In the genomic region with DNA sequence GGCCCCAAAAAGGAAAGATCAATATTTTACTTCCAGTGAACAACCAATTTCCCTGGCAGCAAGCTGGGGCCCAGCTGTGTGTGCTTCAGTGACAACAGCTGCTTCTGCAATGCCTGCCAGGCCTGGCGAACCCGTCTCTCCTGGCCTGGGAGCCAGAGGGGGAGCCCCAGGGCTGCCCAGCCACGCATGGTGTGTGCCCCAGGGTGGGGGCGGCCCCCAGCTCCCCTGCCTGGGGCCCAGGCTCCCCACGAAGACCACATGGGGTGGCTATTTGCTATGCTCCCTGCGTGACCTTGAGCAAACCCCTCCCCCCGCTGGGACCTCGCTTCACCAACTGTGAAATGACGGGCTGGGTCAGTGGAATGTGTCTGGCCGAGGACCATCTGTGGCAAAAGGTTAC, we compare ENCODE assay signal across 12 cellular contexts. TPM values are rescaled to one million over a fixed set of nuclear protein-coding genes. Genes with fewer than 3 reads are reported as not detected.
A peak's percentile ranks its signal among the peaks of the same experiment; 100 is the strongest.
DNase-seq lines count a peak whose midpoint lies in the region; ATAC-seq and TF ChIP-seq lines count a peak whose summit lies in the region.
"Had no signal": no experiment of that assay in that cellular context is flagged by ENCODE, and none has a peak within 500 bp of the region (broad histone marks: within the 10 kb centered on the region; RNA-seq: fewer than 3 reads in every experiment).

No MANE protein-coding gene starts in this region.

- H3K4me2 ChIP-seq in BLaER1 treated with 17β-estradiol and CSF1 and Interleukin-3, amounts not matched to agents 10 nM and 100 nM: peak overlapping the region in 10 of 11 experiments; percentile 25 to 86 (median 72); a peak in 19 of 22 replicates
- no peak overlapping the region for H3K4me2 ChIP-seq in neuronal stem cell (ENCODE audit: insufficient read depth, low read length, poor library complexity, severe bottlenecking)

- TF ChIP-seq CTCF in cardiac muscle cell (IDR thresholded peaks at IDR 0.05; ENCODE audit: low read depth, low read length): no peak

- peak overlapping the region; percentile 40 for H2AFZ ChIP-seq in neuronal stem cell (ENCODE audit: low read length)

- no peak overlapping the region for H4K8ac ChIP-seq in neuronal stem cell (ENCODE audit: low read depth, low read length)

- peaks cover 0 to 49% (median 37%) of the 10 kb centered on the region in 10 experiments; a peak in 17 of 20 replicates for H3K4me1 ChIP-seq in BLaER1 treated with 17β-estradiol and CSF1 and Interleukin-3, amounts not matched to agents 10 nM and 100 nM
- H3K4me1 ChIP-seq in cardiac muscle cell (ENCODE audit: low read depth): peaks cover 9% of the 10 kb centered on the region
- H3K4me1 ChIP-seq in neuronal stem cell (ENCODE audit: control insufficient read depth in 2 of 2, insufficient read depth in 1 of 2, low read depth in 1 of 2, low read length in 2 of 2): peaks cover 3 to 6% of the 10 kb centered on the region in 2 donors
- H3K4me1 ChIP-seq: SJSA1 had no signal

- no peak overlapping the region for H4K91ac ChIP-seq in neuronal stem cell (ENCODE audit: low read depth, low read length, poor library complexity)

- H2BK5ac ChIP-seq in neuronal stem cell (ENCODE audit: low read length): no peak overlapping the region

- WGBS in neuronal stem cell (ENCODE audit: extremely low coverage in 2 of 2, insufficient read length in 2 of 2, insufficient replicate concordance in 1 of 2), 2 donors: no CpG with 5 or more reads among the region's 10 CpGs

- H3K79me1 ChIP-seq in neuronal stem cell (ENCODE audit: low read depth, low read length): no peaks in the 10 kb centered on the region

- no peak overlapping the region for H3K18ac ChIP-seq in neuronal stem cell (ENCODE audit: low read length)

- ATAC-seq in HG03442 (IDR thresholded peaks at IDR 0.05; ENCODE audit: unreplicated experiment): no peak
- ATAC-seq in GM18505 (IDR thresholded peaks at IDR 0.05; ENCODE audit: unreplicated experiment): no peak
- ATAC-seq: natural killer cell had no signal

- H3K36me3 ChIP-seq in BLaER1 treated with 17β-estradiol and CSF1 and Interleukin-3, amounts not matched to agents 10 nM and 100 nM: no peaks in the 10 kb centered on the region
- H3K36me3 ChIP-seq in cardiac muscle cell: no peaks in the 10 kb centered on the region
- H3K36me3 ChIP-seq in neuronal stem cell (replicated peaks in 1 of 2; ENCODE audit: control insufficient read depth in 2 of 2, insufficient read depth in 2 of 2, low read length in 2 of 2): no peaks in the 10 kb centered on the region
- H3K36me3 ChIP-seq: SJSA1 had no signal

- H3K4ac ChIP-seq in neuronal stem cell (ENCODE audit: low read length): no peak overlapping the region

- peak overlapping the region in 5 of 11 experiments; percentile 28 to 57 (median 38); a peak in 6 of 22 replicates for H3K27ac ChIP-seq in BLaER1 treated with 17β-estradiol and CSF1 and Interleukin-3, amounts not matched to agents 10 nM and 100 nM
- peak overlapping the region; percentile 46 for H3K27ac ChIP-seq in cardiac muscle cell
- no peak overlapping the region for H3K27ac ChIP-seq in neuronal stem cell (replicated peaks; ENCODE audit: low read length)
- H3K27ac ChIP-seq: SJSA1 had no signal

- no peak overlapping the region for H3K14ac ChIP-seq in neuronal stem cell (ENCODE audit: low read length)

- no peaks in the 10 kb centered on the region for H3K27me3 ChIP-seq in BLaER1 treated with 17β-estradiol and CSF1 and Interleukin-3, amounts not matched to agents 10 nM and 100 nM
- H3K27me3 ChIP-seq in cardiac muscle cell (no peaks in the 10 kb centered on the region), neuronal stem cell (ENCODE audit: control insufficient read depth in 3 of 3, insufficient read depth in 3 of 3, low read depth in 1 of 3, low read length in 3 of 3) (peaks cover 0 to 4% (median 0%) of the 10 kb centered on the region in 3 experiments)
- H3K27me3 ChIP-seq: SJSA1 had no signal

- H2BK12ac ChIP-seq in neuronal stem cell (ENCODE audit: low read length): no peak overlapping the region

- no peak overlapping the region for H2BK120ac ChIP-seq in neuronal stem cell (ENCODE audit: low read depth, low read length)

- H3K9ac ChIP-seq in BLaER1 treated with 17β-estradiol and CSF1 and Interleukin-3, amounts not matched to agents 10 nM and 100 nM: peak overlapping the region in 6 of 11 experiments; percentile 20 to 55 (median 34); a peak in 7 of 22 replicates
- no peak overlapping the region for H3K9ac ChIP-seq in neuronal stem cell (ENCODE audit: low read depth, low read length, poor library complexity)

- DNase-seq in NCI-H1694 treated with DMSO at 0.1 percent for 48 hours (lab: John Stamatoyannopoulos, UW) (peak; percentile 29), cardiac muscle cell (ENCODE audit: low read depth in 1 of 2, low spot score in 1 of 2) (peak in 1 of 2 donors; percentile 33), neuronal stem cell (ENCODE audit: low spot score) (no peak), kidney glomerular epithelial cell (lab: John Stamatoyannopoulos, UW) (no peak), cerebellar nuclear complex (lab: John Stamatoyannopoulos, UW) (no peak)
- DNase-seq: activated CD4-positive, CD25-positive, alpha-beta regulatory T cell treated with anti-CD3 and anti-CD28 coated beads, Interleukin-2, amount 50 U/mL, for 72 hours; GDM1; natural killer cell had no signal

- H3K23ac ChIP-seq in neuronal stem cell (ENCODE audit: low read depth, low read length, poor library complexity): peak overlapping the region; percentile 19

- H3K4me3 ChIP-seq in BLaER1 treated with 17β-estradiol and CSF1 and Interleukin-3, amounts not matched to agents 10 nM and 100 nM: peak overlapping the region in 1 of 10 experiments; percentile 13; a peak in 1 of 20 replicates
- no peak overlapping the region for H3K4me3 ChIP-seq in cardiac muscle cell
- no peak overlapping the region for H3K4me3 ChIP-seq in neuronal stem cell (ENCODE audit: low read length in 2 of 2)
- H3K4me3 ChIP-seq: SJSA1 had no signal

- H3K9me3 ChIP-seq in BLaER1 treated with 17β-estradiol and CSF1 and Interleukin-3, amounts not matched to agents 10 nM and 100 nM (replicated peaks in 1 of 11): peaks cover 14 to 23% (median 21%) of the 10 kb centered on the region in 11 experiments; a peak in 21 of 22 replicates
- no peaks in the 10 kb centered on the region for H3K9me3 ChIP-seq in cardiac muscle cell (ENCODE audit: low read depth)
- H3K9me3 ChIP-seq in neuronal stem cell (replicated peaks in 1 of 2; ENCODE audit: control insufficient read depth in 2 of 2, insufficient read depth in 1 of 2, low read depth in 1 of 2, low read length in 2 of 2): peaks cover 0 to 3% of the 10 kb centered on the region in 2 donors
- H3K9me3 ChIP-seq: SJSA1 had no signal

- no peaks in the 10 kb centered on the region for H4K20me1 ChIP-seq in BLaER1 treated with 17β-estradiol and CSF1 and Interleukin-3, amounts not matched to agents 10 nM and 100 nM

- no peak overlapping the region for H2AK5ac ChIP-seq in neuronal stem cell (ENCODE audit: low read depth, low read length)

- no peak for TF ChIP-seq POLR2A in GM18505 (IDR thresholded peaks at IDR 0.05; ENCODE audit: borderline replicate concordance, extremely low read depth, insufficient read depth, insufficient read length)

- no peak overlapping the region for H2BK15ac ChIP-seq in neuronal stem cell (ENCODE audit: low read length)

RNA-seq across cellular contexts. Expression of a gene that starts 34.2 kb away (rescaled TPM):
- 23.1 and 23.4 TPM in 2 replicates for total RNA-seq in cardiac muscle cell
- polyA plus RNA-seq in cardiac muscle cell: 8.2 and 8.8 TPM in 2 replicates
- polyA plus RNA-seq in neuronal stem cell (2013, experiment 1 of 2): 10.1 TPM
- 10.1 TPM for polyA plus RNA-seq in neuronal stem cell (2013, experiment 2 of 2)
